In the genomic region with DNA sequence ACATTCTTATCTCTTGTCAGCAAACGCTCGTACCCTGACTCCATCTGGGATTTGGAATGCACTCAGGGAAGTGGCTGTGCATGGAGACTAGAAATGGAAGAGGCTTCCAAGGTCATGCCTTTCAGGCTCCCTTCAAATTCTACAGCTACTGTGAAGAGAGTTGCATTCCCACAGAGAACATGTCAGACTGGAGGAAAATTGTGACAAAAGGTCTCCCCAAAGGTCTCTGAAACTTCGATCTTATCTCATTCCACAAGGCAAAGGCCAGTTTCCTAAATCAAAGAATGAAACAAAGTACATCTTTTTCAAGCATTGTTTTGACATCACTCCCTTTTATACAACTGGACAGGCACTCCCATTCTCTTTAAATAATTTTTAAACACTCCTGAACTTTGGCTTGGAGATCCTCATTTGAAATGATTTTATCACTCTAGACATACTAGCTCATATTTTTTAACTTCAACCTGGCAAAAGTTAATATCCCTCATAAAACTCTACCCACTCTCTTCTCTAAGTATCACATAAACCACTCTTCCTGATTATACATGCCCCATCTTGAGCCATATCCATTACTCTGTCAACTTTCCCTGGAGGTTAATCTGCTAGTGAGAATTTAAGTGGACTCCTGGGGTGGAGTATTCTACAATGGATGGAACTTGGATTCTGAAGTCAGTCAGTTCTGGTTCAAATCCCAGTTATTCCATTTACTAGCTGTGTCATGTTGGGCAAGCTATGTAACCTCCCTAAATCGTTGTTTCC, we compare ENCODE assay signal across 1 cellular context.
A peak's percentile ranks its signal among the peaks of the same experiment; 100 is the strongest.
TF ChIP-seq lines count a peak whose summit lies in the region.

No MANE protein-coding gene starts in this region.

TF ChIP-seq in HEK293, 187 proteins besides CTCF, POLR2A, EP300 and RAD21 (continues in another document):
- TF ChIP-seq ZNF518A (tag by site-specific recombination; conservative IDR thresholded peaks at IDR 0.05; ENCODE audit: low read depth) (peak; percentile 40; the same call in 1 of the 2 replicates), ZNF366 (tag by site-specific recombination; conservative IDR thresholded peaks at IDR 0.05) (no peak), GLIS2 (tag by site-specific recombination; IDR thresholded peaks at IDR 0.05) (no peak), ZNF843 (tag by site-specific recombination; IDR thresholded peaks at IDR 0.05) (peak; percentile 99), ZNF610 (tag by site-specific recombination; IDR thresholded peaks at IDR 0.05; ENCODE audit: borderline replicate concordance) (peak; percentile 92), ZNF10 (tag by site-specific recombination; IDR thresholded peaks at IDR 0.05) (peak; percentile 94), ZNF670 (tag by site-specific recombination; IDR thresholded peaks at IDR 0.05; ENCODE audit: low read depth) (no peak), ZNF76 (tag by site-specific recombination; IDR thresholded peaks at IDR 0.05; ENCODE audit: borderline replicate concordance, low read depth) (no peak), REST (tag by site-specific recombination; IDR thresholded peaks at IDR 0.05) (peak; percentile 23; the same call in 1 of the 2 replicates), ZNF558 (tag by site-specific recombination; IDR thresholded peaks at IDR 0.05) (0 out of 2 replicates have a peak, but pooled peaks have one; percentile 25), ELK4 (IDR thresholded peaks at IDR 0.05; ENCODE audit: borderline replicate concordance, low read depth, low read length) (no peak), ZSCAN16 (tag by site-specific recombination; IDR thresholded peaks at IDR 0.05) (peak; percentile 83; the same call in 1 of the 2 replicates), GLI4 (tag by site-specific recombination; IDR thresholded peaks at IDR 0.05) (no peak), ZNF830 (tag by site-specific recombination; IDR thresholded peaks at IDR 0.05; ENCODE audit: low read depth) (no peak), BCL11A (tag by site-specific recombination; IDR thresholded peaks at IDR 0.05; ENCODE audit: low read depth) (peak; percentile 94), ZNF768 (tag by site-specific recombination; IDR thresholded peaks at IDR 0.05) (no peak), FEZF1 (tag by site-specific recombination; IDR thresholded peaks at IDR 0.05) (peak; percentile 98), ZNF791 (tag by site-specific recombination; IDR thresholded peaks at IDR 0.05) (no peak), ZNF140 (tag by site-specific recombination; IDR thresholded peaks at IDR 0.05) (no peak; the same call in 1 of the 2 replicates), ZNF24 (tag by site-specific recombination; IDR thresholded peaks at IDR 0.05) (peak; percentile 92), ZNF184 (tag by site-specific recombination; IDR thresholded peaks at IDR 0.05) (no peak), ZSCAN4 (tag by site-specific recombination; IDR thresholded peaks at IDR 0.05) (0 out of 2 replicates have a peak, but pooled peaks have one; percentile 12), ZSCAN23 (tag by site-specific recombination; IDR thresholded peaks at IDR 0.05) (peak; percentile 89), ZNF274 (IDR thresholded peaks at IDR 0.05; ENCODE audit: low read length) (no peak), ZNF274 (tag by site-specific recombination; IDR thresholded peaks at IDR 0.05; ENCODE audit: borderline replicate concordance) (no peak), ZNF175 (tag by site-specific recombination; IDR thresholded peaks at IDR 0.05) (no peak), ZNF654 (tag by site-specific recombination; IDR thresholded peaks at IDR 0.05; ENCODE audit: low read depth) (no peak), ZNF704 (tag by site-specific recombination; IDR thresholded peaks at IDR 0.05) (no peak), ZFP41 (tag by site-specific recombination; IDR thresholded peaks at IDR 0.05; ENCODE audit: borderline replicate concordance) (no peak), ZNF423 (tag by site-specific recombination; IDR thresholded peaks at IDR 0.05) (peak; percentile 85), ZFHX2 (tag by site-specific recombination; conservative IDR thresholded peaks at IDR 0.05) (peak; percentile 80), ZNF529 (tag by site-specific recombination; IDR thresholded peaks at IDR 0.05; ENCODE audit: insufficient replicate concordance) (no peak), ZNF202 (tag by site-specific recombination; IDR thresholded peaks at IDR 0.05; ENCODE audit: borderline replicate concordance) (no peak), ZNF335 (tag by site-specific recombination; conservative IDR thresholded peaks at IDR 0.05) (peak; percentile 44), ZEB2 (tag by site-specific recombination; IDR thresholded peaks at IDR 0.05) (peak; percentile 88), KLF8 (tag by site-specific recombination; IDR thresholded peaks at IDR 0.05) (peak; percentile 63), ZNF266 (tag by site-specific recombination; IDR thresholded peaks at IDR 0.05; ENCODE audit: low read depth) (no peak), SP7 (tag by site-specific recombination; IDR thresholded peaks at IDR 0.05) (peak; percentile 93), YY1 (tag by site-specific recombination; IDR thresholded peaks at IDR 0.05) (peak; percentile 53; the same call in 1 of the 2 replicates), ZNF341 (tag by site-specific recombination; IDR thresholded peaks at IDR 0.05; ENCODE audit: low read depth) (no peak; the same call in 1 of the 2 replicates), ZNF433 (tag by site-specific recombination; IDR thresholded peaks at IDR 0.05; ENCODE audit: low read depth) (no peak), ZFP69B (tag by site-specific recombination; IDR thresholded peaks at IDR 0.05) (no peak)
- TF ChIP-seq, protein P1, sequence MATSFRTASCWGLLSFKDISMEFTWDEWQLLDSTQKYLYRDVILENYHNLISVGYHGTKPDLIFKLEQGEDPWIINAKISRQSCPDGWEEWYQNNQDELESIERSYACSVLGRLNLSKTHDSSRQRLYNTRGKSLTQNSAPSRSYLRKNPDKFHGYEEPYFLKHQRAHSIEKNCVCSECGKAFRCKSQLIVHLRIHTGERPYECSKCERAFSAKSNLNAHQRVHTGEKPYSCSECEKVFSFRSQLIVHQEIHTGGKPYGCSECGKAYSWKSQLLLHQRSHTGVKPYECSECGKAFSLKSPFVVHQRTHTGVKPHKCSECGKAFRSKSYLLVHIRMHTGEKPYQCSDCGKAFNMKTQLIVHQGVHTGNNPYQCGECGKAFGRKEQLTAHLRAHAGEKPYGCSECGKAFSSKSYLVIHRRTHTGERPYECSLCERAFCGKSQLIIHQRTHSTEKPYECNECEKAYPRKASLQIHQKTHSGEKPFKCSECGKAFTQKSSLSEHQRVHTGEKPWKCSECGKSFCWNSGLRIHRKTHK (tag by site-specific recombination; IDR thresholded peaks at IDR 0.05) = no peak
- TF ChIP-seq, protein P2, sequence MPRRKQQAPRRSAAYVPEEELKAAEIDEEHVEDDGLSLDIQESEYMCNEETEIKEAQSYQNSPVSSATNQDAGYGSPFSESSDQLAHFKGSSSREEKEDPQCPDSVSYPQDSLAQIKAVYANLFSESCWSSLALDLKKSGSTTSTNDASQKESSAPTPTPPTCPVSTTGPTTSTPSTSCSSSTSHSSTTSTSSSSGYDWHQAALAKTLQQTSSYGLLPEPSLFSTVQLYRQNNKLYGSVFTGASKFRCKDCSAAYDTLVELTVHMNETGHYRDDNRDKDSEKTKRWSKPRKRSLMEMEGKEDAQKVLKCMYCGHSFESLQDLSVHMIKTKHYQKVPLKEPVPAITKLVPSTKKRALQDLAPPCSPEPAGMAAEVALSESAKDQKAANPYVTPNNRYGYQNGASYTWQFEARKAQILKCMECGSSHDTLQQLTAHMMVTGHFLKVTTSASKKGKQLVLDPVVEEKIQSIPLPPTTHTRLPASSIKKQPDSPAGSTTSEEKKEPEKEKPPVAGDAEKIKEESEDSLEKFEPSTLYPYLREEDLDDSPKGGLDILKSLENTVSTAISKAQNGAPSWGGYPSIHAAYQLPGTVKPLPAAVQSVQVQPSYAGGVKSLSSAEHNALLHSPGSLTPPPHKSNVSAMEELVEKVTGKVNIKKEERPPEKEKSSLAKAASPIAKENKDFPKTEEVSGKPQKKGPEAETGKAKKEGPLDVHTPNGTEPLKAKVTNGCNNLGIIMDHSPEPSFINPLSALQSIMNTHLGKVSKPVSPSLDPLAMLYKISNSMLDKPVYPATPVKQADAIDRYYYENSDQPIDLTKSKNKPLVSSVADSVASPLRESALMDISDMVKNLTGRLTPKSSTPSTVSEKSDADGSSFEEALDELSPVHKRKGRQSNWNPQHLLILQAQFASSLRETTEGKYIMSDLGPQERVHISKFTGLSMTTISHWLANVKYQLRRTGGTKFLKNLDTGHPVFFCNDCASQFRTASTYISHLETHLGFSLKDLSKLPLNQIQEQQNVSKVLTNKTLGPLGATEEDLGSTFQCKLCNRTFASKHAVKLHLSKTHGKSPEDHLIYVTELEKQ (tag by site-specific recombination; IDR thresholded peaks at IDR 0.05; ENCODE audit: borderline replicate concordance) = peak; percentile 98
